In the genomic region with DNA sequence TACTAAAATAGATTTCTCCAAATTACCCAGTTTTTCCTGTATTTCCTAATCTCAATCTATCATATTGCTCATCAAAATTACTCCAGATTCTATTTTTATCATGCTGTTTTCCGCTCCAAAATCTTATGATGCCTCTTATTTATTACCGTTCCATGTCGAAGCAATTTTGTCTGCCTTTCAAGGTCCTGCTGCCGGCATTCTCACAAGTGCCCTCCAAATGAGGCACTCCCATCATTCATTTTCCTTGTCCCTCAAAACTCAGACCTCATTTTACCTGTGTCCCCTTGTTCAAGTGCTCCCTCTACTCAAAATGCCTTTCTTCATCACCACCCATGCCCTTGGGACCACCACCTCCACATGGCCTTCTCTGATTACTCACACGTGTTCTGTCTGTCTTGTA, we compare ENCODE assay signal across 21 cellular contexts. TPM values are rescaled to one million over a fixed set of nuclear protein-coding genes. Genes with fewer than 3 reads are reported as not detected.
A peak's percentile ranks its signal among the peaks of the same experiment; 100 is the strongest.
DNase-seq lines count a peak whose midpoint lies in the region; ATAC-seq and TF ChIP-seq lines count a peak whose summit lies in the region.
"Had no signal": no experiment of that assay in that cellular context is flagged by ENCODE, and none has a peak within 500 bp of the region (broad histone marks: within the 10 kb centered on the region; RNA-seq: fewer than 3 reads in every experiment).

No MANE protein-coding gene starts in this region.

- peaks cover 0 to 11% of the 10 kb centered on the region in 2 donors for H3K4me1 ChIP-seq in adrenal gland (replicated peaks in 1 of 2)
- H3K4me1 ChIP-seq in gastrocnemius medialis, result peaks cover 73 to 84% of the 10 kb centered on the region in 2 donors
- H3K4me1 ChIP-seq: BE2C; BLaER1 treated with 17β-estradiol and CSF1 and Interleukin-3, amounts not matched to agents 10 nM and 100 nM had no signal

- H3K9me3 Mint-ChIP-seq in activated naive CD4-positive, alpha-beta T cell treated with anti-CD3 and anti-CD28 coated beads, Interleukin-2, amount 50 U/mL, for 24 hours, result no peaks in the 10 kb centered on the region
- H3K9me3 Mint-ChIP-seq: CD4-positive, alpha-beta T cell; GM23338; H9 had no signal

- H3K27me3 ChIP-seq in adrenal gland (no peaks in the 10 kb centered on the region), gastrocnemius medialis (no peaks in the 10 kb centered on the region)
- H3K27me3 ChIP-seq: BE2C; BLaER1 treated with 17β-estradiol and CSF1 and Interleukin-3, amounts not matched to agents 10 nM and 100 nM had no signal

- H3K27ac Mint-ChIP-seq in activated naive CD4-positive, alpha-beta T cell treated with anti-CD3 and anti-CD28 coated beads, Interleukin-2, amount 50 U/mL, for 24 hours, result peak overlapping the region; percentile 33
- H3K27ac Mint-ChIP-seq: CD14-positive monocyte; CD4-positive, alpha-beta T cell; GM23338 had no signal

- WGBS in adrenal gland, 4 donors, result 37 to 46% (median 45%) methylated on average over 5 of the region's 5 CpGs

- DNase-seq in activated naive CD4-positive, alpha-beta T cell treated with Interleukin-2 at 50 U/mL for 16 hours, result no peak
- peak; percentile 22 to 67 (median 42) for DNase-seq in adrenal gland
- no peak for DNase-seq in gastrocnemius medialis
- DNase-seq in iPS-NIHi7 (ENCODE audit: extremely low spot score), result no peak
- DNase-seq in NCI-H748 treated with DMSO at 0.1 percent for 48 hours (lab: John Stamatoyannopoulos, UW), result no peak
- DNase-seq: AML-193; BE2C; CD4-positive, alpha-beta T cell; CD8-positive, alpha-beta memory T cell; DMS 273 treated with DMSO at 0.1 percent for 48 hours; DMS79; EL; GDM1; H9 had no signal

- in situ Hi-C loops in gastrocnemius medialis (cut with MboI; ENCODE audit: low sequenced_read_pairs in 4 of 4), result no loop called here

- TF ChIP-seq CTCF in adrenal gland (IDR thresholded peaks at IDR 0.05) (no peak), gastrocnemius medialis (IDR thresholded peaks at IDR 0.05 in 4 of 5, conservative IDR thresholded peaks at IDR 0.05 in 1 of 5) (no peak)

- no peak overlapping the region for H3K4me3 Mint-ChIP-seq in activated naive CD4-positive, alpha-beta T cell treated with anti-CD3 and anti-CD28 coated beads, Interleukin-2, amount 50 U/mL, for 24 hours
- H3K4me3 Mint-ChIP-seq: CD14-positive monocyte; CD4-positive, alpha-beta T cell; CD8-positive, alpha-beta memory T cell; GM23338; H9 had no signal

- H3K9me3 ChIP-seq in adrenal gland (replicated peaks in 1 of 3) (no peaks in the 10 kb centered on the region), gastrocnemius medialis (no peaks in the 10 kb centered on the region)
- H3K9me3 ChIP-seq: BE2C had no signal

- H3K36me3 ChIP-seq in adrenal gland (replicated peaks in 1 of 2) (no peaks in the 10 kb centered on the region), gastrocnemius medialis (peaks cover 0 to 68% of the 10 kb centered on the region in 2 donors)
- H3K36me3 ChIP-seq: BE2C; BLaER1 treated with 17β-estradiol and CSF1 and Interleukin-3, amounts not matched to agents 10 nM and 100 nM had no signal

- TF ChIP-seq POLR2A in adrenal gland (IDR thresholded peaks at IDR 0.05) (no peak), gastrocnemius medialis (IDR thresholded peaks at IDR 0.05) (no peak)

- peak overlapping the region in 3 of 5 donors; percentile 43 to 57 (median 51) for H3K27ac ChIP-seq in adrenal gland
- peak overlapping the region; percentile 81 to 93 (median 86) for H3K27ac ChIP-seq in gastrocnemius medialis
- H3K27ac ChIP-seq: 22Rv1; BLaER1 treated with 17β-estradiol and CSF1 and Interleukin-3, amounts not matched to agents 10 nM and 100 nM had no signal

- no peaks in the 10 kb centered on the region for H3K4me1 Mint-ChIP-seq in activated naive CD4-positive, alpha-beta T cell treated with anti-CD3 and anti-CD28 coated beads, Interleukin-2, amount 50 U/mL, for 24 hours
- H3K4me1 Mint-ChIP-seq: CD14-positive monocyte; CD8-positive, alpha-beta memory T cell; GM23338; H9 had no signal

- no peak for ATAC-seq in gastrocnemius medialis
- ATAC-seq: GM12878, GM23338, HCT116 had no signal

- intact Hi-C loops in adrenal gland (cut with DNase I), result no loop called here
- intact Hi-C loops in gastrocnemius medialis (cut with DNase I; ENCODE audit: low total_unique reads), result no loop called here

- H3K4me3 ChIP-seq in adrenal gland (no peak overlapping the region), gastrocnemius medialis (no peak overlapping the region)
- H3K4me3 ChIP-seq: BLaER1 treated with 17β-estradiol and CSF1 and Interleukin-3, amounts not matched to agents 10 nM and 100 nM; GM12878; GM23338 had no signal

- peaks cover 3% of the 10 kb centered on the region for H3K36me3 Mint-ChIP-seq in activated naive CD4-positive, alpha-beta T cell treated with anti-CD3 and anti-CD28 coated beads, Interleukin-2, amount 50 U/mL, for 24 hours
- H3K36me3 Mint-ChIP-seq: CD14-positive monocyte had no signal

- no peaks in the 10 kb centered on the region for H3K27me3 Mint-ChIP-seq in activated naive CD4-positive, alpha-beta T cell treated with anti-CD3 and anti-CD28 coated beads, Interleukin-2, amount 50 U/mL, for 24 hours
- H3K27me3 Mint-ChIP-seq: CD4-positive, alpha-beta T cell had no signal

RNA-seq across cellular contexts. Expression of gene NEB, which starts 13.1 kb away (rescaled TPM):
- total RNA-seq in adrenal gland, result 10 to 100 TPM in 3 of 8 donors, 1 to 10 TPM in 5; 3.8 to 32.5 (median 8.3) TPM
- 1 to 10 TPM; 3.0 to 7.9 (median 7.3) TPM for polyA plus RNA-seq in adrenal gland
- total RNA-seq in gastrocnemius medialis, result 1,000 to 10,000 TPM; 6,824 to 7,704 (median 7,108) TPM
- polyA plus RNA-seq: CD14-positive monocyte had no signal

Comparison
In these comparisons a context has a peak if more than half of its experiments do, and no peak if none do; other contexts are left out.
1. DNase-seq: peak in adrenal gland (7 of 7); none in activated naive CD4-positive, alpha-beta T cell treated with Interleukin-2 at 50 U/mL for 16 hours (single experiment), gastrocnemius medialis (0 of 2), iPS-NIHi7 (single experiment) and NCI-H748 treated with DMSO at 0.1 percent for 48 hours (single experiment).
2. RNA of gene NEB, which starts 13.1 kb away (total RNA-seq): 6,824 to 7,704 TPM in gastrocnemius medialis; 3.8 to 32.5 TPM in adrenal gland; every median in the first group is over 100 times any median in the second.